In the genomic region with DNA sequence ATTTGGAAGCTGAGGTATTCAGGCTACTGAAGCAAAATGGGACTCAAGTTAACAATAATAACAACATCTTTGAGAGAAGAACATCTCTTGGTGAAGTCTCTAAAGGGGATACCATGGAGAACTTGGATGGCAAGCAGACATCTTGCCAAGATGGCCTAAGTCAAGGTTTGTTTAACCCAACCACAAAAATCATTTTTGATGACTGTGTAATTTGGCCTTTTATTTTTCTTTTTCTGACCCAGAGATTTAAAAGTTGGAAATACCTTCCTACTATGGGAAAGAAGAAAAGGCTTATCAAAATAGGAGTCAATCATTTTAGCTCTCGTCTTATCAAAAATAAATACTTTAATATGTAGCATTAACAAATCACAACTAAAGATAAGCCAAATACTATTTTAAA, we compare ENCODE assay signal across 26 cellular contexts.
"Had no signal": no experiment of that assay in that cellular context is flagged by ENCODE, and none has a peak within 500 bp of the region (broad histone marks: within the 10 kb centered on the region; RNA-seq: fewer than 3 reads in every experiment).

No MANE protein-coding gene starts in this region.

- FAIRE-seq: colon, keratinocyte had no signal

- H3K36me3 Mint-ChIP-seq: naive B cell had no signal

- H3K9me3 ChIP-seq: esophagus squamous epithelium, gastrocnemius medialis, heart right ventricle, left lung, lower lobe of right lung, mucosa of descending colon had no signal

- H3K27ac ChIP-seq: coronary artery, dorsolateral prefrontal cortex, epithelial cell of prostate, esophagus squamous epithelium, gastrocnemius medialis, heart right ventricle, left lung, lower lobe of right lung had no signal

- H3K27ac Mint-ChIP-seq: mesothelial cell of epicardium, naive B cell had no signal

- H3K4me1 ChIP-seq: esophagus squamous epithelium, gastrocnemius medialis, heart right ventricle, left lung, lower lobe of right lung had no signal

- H3K27me3 Mint-ChIP-seq: naive B cell had no signal

- DNase-seq: dermis blood vessel endothelial cell; dorsolateral prefrontal cortex; effector CD4-positive, alpha-beta T cell; effector memory CD4-positive, alpha-beta T cell; erythroblast; esophagus squamous epithelium; foreskin fibroblast; foreskin melanocyte; gastrocnemius medialis; glutamatergic neuron; head of caudate nucleus; heart right ventricle; hippocampal formation; left cardiac atrium; left lung; left ventricle myocardium superior; lower lobe of right lung; mesenchymal stem cell; mucosa of descending colon; naive B cell had no signal

- H3K4me3 Mint-ChIP-seq: mesothelial cell of epicardium, naive B cell had no signal

- H3K4me1 Mint-ChIP-seq: naive B cell had no signal

- H3K4me3 ChIP-seq: coronary artery, dorsolateral prefrontal cortex, esophagus squamous epithelium, gastrocnemius medialis, heart right ventricle, left lung, lower lobe of right lung, mucosa of descending colon had no signal

- H3K27me3 ChIP-seq: dorsolateral prefrontal cortex, esophagus squamous epithelium, gastrocnemius medialis, heart right ventricle, left lung had no signal

- H3K9me3 Mint-ChIP-seq: mesothelial cell of epicardium, naive B cell had no signal

- H3K36me3 ChIP-seq: esophagus squamous epithelium, gastrocnemius medialis, left lung, lower lobe of right lung had no signal

- ATAC-seq: esophagus mucosa, gastrocnemius medialis, heart right ventricle, left cardiac atrium, left lung, left ventricle myocardium superior, lower lobe of right lung, mucosa of descending colon had no signal
